Comparison of ENCODE assay signal across 8 cellular contexts in genomic region chr4:186105721-186106335, GRCh38. TPM values are rescaled to one million over a fixed set of nuclear protein-coding genes. Genes with fewer than 3 reads are reported as not detected.
DNase-seq lines count a peak whose midpoint lies in the region; ATAC-seq and FAIRE-seq lines count a peak whose summit lies in the region.

No MANE protein-coding gene starts in this region.

- ATAC-seq in HG02678 (IDR thresholded peaks at IDR 0.05; ENCODE audit: unreplicated experiment), result peak; percentile 22
- no peak for ATAC-seq in activated naive CD8-positive, alpha-beta T cell treated with anti-CD3 and anti-CD28 coated beads, Interleukin-2, amount 10 ng/mL, durations not matched to agents 7 days and 5 days (ENCODE audit: low read depth)

- intact Hi-C loops in posterior cingulate gyrus (cut with DNase I), result no loop called here

- peaks cover 49% of the 10 kb centered on the region for H3K27me3 Mint-ChIP-seq in activated naive CD8-positive, alpha-beta T cell treated with anti-CD3 and anti-CD28 coated beads, Interleukin-2, amount 10 ng/mL, durations not matched to agents 7 days and 5 days
- H3K27me3 Mint-ChIP-seq in stimulated activated naive CD8-positive, alpha-beta T cell treated with anti-CD3 and anti-CD28 coated beads, Interleukin-15, Interleukin-2, amounts not matched to agents 100 ng/mL and 50 ng/mL, for 24 hours, result peaks cover 55% of the 10 kb centered on the region

- POLR2A ChIA-PET in activated naive CD8-positive, alpha-beta T cell treated with anti-CD3 and anti-CD28 coated beads, Interleukin-2, amount 10 ng/mL, durations not matched to agents 7 days and 5 days (lab: Charles Lee), result no interaction called here

- peak overlapping the region; percentile 67 for H3K4me3 Mint-ChIP-seq in activated naive CD8-positive, alpha-beta T cell treated with anti-CD3 and anti-CD28 coated beads, Interleukin-2, amount 10 ng/mL, durations not matched to agents 7 days and 5 days
- peak overlapping the region; percentile 76 for H3K4me3 Mint-ChIP-seq in stimulated activated naive CD8-positive, alpha-beta T cell treated with anti-CD3 and anti-CD28 coated beads, Interleukin-15, Interleukin-2, amounts not matched to agents 100 ng/mL and 50 ng/mL, for 24 hours

- no peaks in the 10 kb centered on the region for H3K36me3 Mint-ChIP-seq in activated naive CD8-positive, alpha-beta T cell treated with anti-CD3 and anti-CD28 coated beads, Interleukin-2, amount 10 ng/mL, durations not matched to agents 7 days and 5 days
- H3K36me3 Mint-ChIP-seq in stimulated activated naive CD8-positive, alpha-beta T cell treated with anti-CD3 and anti-CD28 coated beads, Interleukin-15, Interleukin-2, amounts not matched to agents 100 ng/mL and 50 ng/mL, for 24 hours (ENCODE audit: low read depth), result no peaks in the 10 kb centered on the region

- peak; percentile 14 for DNase-seq in Daoy (ENCODE audit: low read depth)
- no peak for DNase-seq in activated naive CD8-positive, alpha-beta T cell treated with anti-CD3 and anti-CD28 coated beads, Interleukin-2, amount 10 ng/mL, durations not matched to agents 7 days and 5 days
- DNase-seq in activated effector memory CD4-positive, alpha-beta T cell treated with anti-CD3 and anti-CD28 coated beads, Interleukin-2, amount 50 U/mL, for 16 hours, result no peak
- no peak for DNase-seq in posterior cingulate gyrus
- no peak for DNase-seq in SIG-M5 treated with dmso at 0.1 percent for 504 hours (lab: John Stamatoyannopoulos, UW; ENCODE audit: unreplicated experiment)

- no peak overlapping the region for H3K27ac Mint-ChIP-seq in activated naive CD8-positive, alpha-beta T cell treated with anti-CD3 and anti-CD28 coated beads, Interleukin-2, amount 10 ng/mL, durations not matched to agents 7 days and 5 days
- H3K27ac Mint-ChIP-seq in stimulated activated naive CD8-positive, alpha-beta T cell treated with anti-CD3 and anti-CD28 coated beads, Interleukin-15, Interleukin-2, amounts not matched to agents 100 ng/mL and 50 ng/mL, for 24 hours, result no peak overlapping the region

- H3K4me1 Mint-ChIP-seq in activated naive CD8-positive, alpha-beta T cell treated with anti-CD3 and anti-CD28 coated beads, Interleukin-2, amount 10 ng/mL, durations not matched to agents 7 days and 5 days, result peaks cover 2% of the 10 kb centered on the region
- H3K4me1 Mint-ChIP-seq in stimulated activated naive CD8-positive, alpha-beta T cell treated with anti-CD3 and anti-CD28 coated beads, Interleukin-15, Interleukin-2, amounts not matched to agents 100 ng/mL and 50 ng/mL, for 24 hours (ENCODE audit: low read depth), result peaks cover 8% of the 10 kb centered on the region

- peak; percentile 82 for FAIRE-seq in islet of Langerhans (lab: Jason Lieb, UNC)

- no peaks in the 10 kb centered on the region for H3K9me3 Mint-ChIP-seq in activated naive CD8-positive, alpha-beta T cell treated with anti-CD3 and anti-CD28 coated beads, Interleukin-2, amount 10 ng/mL, durations not matched to agents 7 days and 5 days
- no peaks in the 10 kb centered on the region for H3K9me3 Mint-ChIP-seq in stimulated activated naive CD8-positive, alpha-beta T cell treated with anti-CD3 and anti-CD28 coated beads, Interleukin-15, Interleukin-2, amounts not matched to agents 100 ng/mL and 50 ng/mL, for 24 hours

RNA-seq across cellular contexts. Expression of gene FAM149A, which starts 1.3 kb away (rescaled TPM):
- total RNA-seq in Daoy (2014; rRNA removed; shearing (Covaris generic)), result 1.5 and 3.4 TPM in 2 replicates
- 1 to 10 TPM in 1 of 2 experiments, under 1 TPM in 1; 0.88 to 1.4 TPM for total RNA-seq in activated naive CD8-positive, alpha-beta T cell treated with anti-CD3 and anti-CD28 coated beads, Interleukin-2, amount 10 ng/mL, durations not matched to agents 7 days and 5 days

RNA-seq across cellular contexts. Expression of gene TLR3, which starts 36.9 kb away (rescaled TPM):
- 2.6 and 6.1 TPM in 2 replicates for total RNA-seq in Daoy (2014; rRNA removed; shearing (Covaris generic))
- total RNA-seq in activated naive CD8-positive, alpha-beta T cell treated with anti-CD3 and anti-CD28 coated beads, Interleukin-2, amount 10 ng/mL, durations not matched to agents 7 days and 5 days, result 1 to 10 TPM; 1.1 to 1.8 TPM
